1 cellular context compared by ENCODE assay signal in the genomic region with DNA sequence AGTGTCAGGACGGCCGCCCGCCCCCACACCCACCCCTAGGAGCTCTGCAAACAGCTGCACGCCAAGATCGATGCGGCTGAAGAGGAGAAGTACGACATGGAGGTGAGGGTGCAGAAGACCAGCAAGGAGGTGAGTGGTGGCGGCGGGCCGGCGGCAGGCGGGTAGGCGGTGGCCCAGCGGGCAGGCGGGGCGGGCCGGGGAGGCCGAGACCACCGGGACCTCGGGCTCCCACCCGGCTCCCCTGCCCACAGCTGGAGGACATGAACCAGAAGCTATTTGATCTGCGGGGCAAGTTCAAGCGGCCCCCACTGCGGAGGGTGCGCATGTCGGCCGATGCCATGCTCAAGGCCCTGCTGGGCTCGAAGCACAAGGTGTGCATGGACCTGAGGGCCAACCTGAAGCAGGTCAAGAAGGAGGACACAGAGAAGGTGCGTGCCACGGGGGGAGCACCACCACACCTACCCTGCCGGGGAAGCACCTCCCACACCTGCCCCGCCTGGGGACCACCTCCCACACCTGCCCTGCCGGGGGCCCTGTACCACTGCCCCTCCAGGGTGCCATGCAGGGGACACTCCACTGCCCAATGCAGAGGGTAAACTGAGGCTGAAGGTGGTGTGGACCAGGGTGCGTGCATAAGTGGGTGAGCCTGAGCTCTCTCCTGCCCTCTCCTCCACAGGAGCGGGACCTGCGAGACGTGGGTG.
TF ChIP-seq lines count a peak whose summit lies in the region.

No MANE protein-coding gene starts in this region.

TF ChIP-seq in K562, 482 proteins besides CTCF, POLR2A, EP300 and RAD21:
- peak; percentile 50; the same call in 1 of the 2 replicates for TF ChIP-seq ZNF263 (CRISPR knock-in tag; IDR thresholded peaks at IDR 0.05; ENCODE audit: borderline replicate concordance)
- TF ChIP-seq TRIM24 (IDR thresholded peaks at IDR 0.05) = no peak
